ENCODE assay signal across 8 cellular contexts in the genomic region with DNA sequence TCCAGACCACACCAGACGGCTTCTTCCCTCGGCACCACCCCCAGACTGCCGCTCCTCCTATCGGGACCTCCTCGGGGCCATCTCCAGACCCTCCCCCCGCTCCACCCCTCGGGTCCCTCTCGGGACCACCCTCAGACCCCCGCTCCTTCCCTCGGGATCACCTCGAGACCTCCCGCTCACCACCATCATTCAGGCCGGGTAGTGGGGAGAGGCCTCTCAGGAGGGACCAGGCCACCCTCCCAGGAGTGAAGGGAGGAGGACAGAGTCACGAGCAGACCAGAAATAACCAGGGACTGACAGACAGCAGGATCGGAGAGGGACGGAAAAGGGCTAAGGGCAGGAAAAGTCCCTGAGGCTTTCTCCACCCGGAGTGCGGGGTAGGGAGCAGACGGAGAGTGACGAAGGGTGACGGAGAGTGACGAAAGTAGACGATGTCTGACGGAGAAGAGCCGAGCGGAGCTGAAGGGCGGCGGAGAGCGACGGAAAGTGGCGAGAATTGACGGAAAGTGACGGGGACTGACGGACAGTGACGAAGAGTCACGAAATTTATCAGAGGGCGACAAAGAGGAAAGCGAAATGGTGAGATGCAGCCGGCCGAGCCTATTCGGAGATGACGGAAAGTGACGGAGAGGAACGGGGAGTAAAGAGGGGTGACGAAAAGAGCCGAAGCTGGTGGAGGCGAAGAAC.
DNase-seq lines count a peak whose midpoint lies in the region; ATAC-seq and TF ChIP-seq lines count a peak whose summit lies in the region.
"Not testable (repeated sequence)": the region's sequence is repeated elsewhere in the genome, so short reads cannot be mapped to it uniquely, and the experiment has no call there.

No MANE protein-coding gene starts in this region.

- POLR2A ChIA-PET in CD4-positive, alpha-beta memory T cell (lab: Charles Lee; ENCODE audit: partially characterized antibody) = not testable (repeated sequence)

- not testable (repeated sequence) for H3K4me1 Mint-ChIP-seq in CD4-positive, alpha-beta memory T cell; activated naive CD8-positive, alpha-beta T cell treated with anti-CD3 and anti-CD28 coated beads, Interleukin-2, amount 50 U/mL, for 24 hours

- not testable (repeated sequence) for H3K27ac ChIP-seq in CD4-positive, alpha-beta memory T cell (ENCODE audit: low read depth, low read length)

- not testable (repeated sequence) for TF ChIP-seq CTCF in retinal pigment epithelial cell (conservative IDR thresholded peaks at IDR 0.05; ENCODE audit: low read depth, low read length)

- CTCF ChIA-PET in CD4-positive, alpha-beta memory T cell (lab: Charles Lee; ENCODE audit: partially characterized antibody) = not testable (repeated sequence)

- H3K36me3 Mint-ChIP-seq in CD4-positive, alpha-beta memory T cell; activated naive CD8-positive, alpha-beta T cell treated with anti-CD3 and anti-CD28 coated beads, Interleukin-2, amount 50 U/mL, for 24 hours (ENCODE audit: low read depth): not testable (repeated sequence)

- H3K36me3 ChIP-seq in CD4-positive, alpha-beta memory T cell (ENCODE audit: insufficient read depth, low read length) = not testable (repeated sequence)

- intact Hi-C loops in CD4-positive, alpha-beta memory T cell (cut with micrococcal nuclease); left ventricle myocardium superior (cut with micrococcal nuclease): not testable (repeated sequence)

- H3K4me3 ChIP-seq in CD4-positive, alpha-beta memory T cell (ENCODE audit: low read length in 2 of 2) = not testable (repeated sequence)
- H3K4me3 ChIP-seq in retinal pigment epithelial cell (ENCODE audit: low read length) = peak overlapping the region; percentile 20

- peak overlapping the region in 1 of 7 donors; percentile 35 for H3K27ac Mint-ChIP-seq in CD4-positive, alpha-beta memory T cell
- not testable (repeated sequence) for H3K27ac Mint-ChIP-seq in activated naive CD8-positive, alpha-beta T cell treated with anti-CD3 and anti-CD28 coated beads, Interleukin-2, amount 50 U/mL, for 24 hours

- DNase-seq in CD4-positive, alpha-beta memory T cell = peak in 4 of 5 donors; percentile 73 to 82 (median 76)
- DNase-seq in T-helper 9 cell = peak; percentile 58
- DNase-seq in activated naive CD8-positive, alpha-beta T cell treated with anti-CD3 and anti-CD28 coated beads, Interleukin-2, amount 50 U/mL, for 24 hours = peak; percentile 55
- not testable (repeated sequence) for DNase-seq in left ventricle myocardium superior; retinal pigment epithelial cell (ENCODE audit: low read depth)

- peak overlapping the region in 1 of 8 donors; percentile 50 for H3K4me3 Mint-ChIP-seq in CD4-positive, alpha-beta memory T cell
- H3K4me3 Mint-ChIP-seq in activated naive CD8-positive, alpha-beta T cell treated with anti-CD3 and anti-CD28 coated beads, Interleukin-2, amount 50 U/mL, for 24 hours = not testable (repeated sequence)

- H3K27me3 Mint-ChIP-seq in CD4-positive, alpha-beta memory T cell; activated naive CD8-positive, alpha-beta T cell treated with anti-CD3 and anti-CD28 coated beads, Interleukin-2, amount 50 U/mL, for 24 hours: not testable (repeated sequence)

- ATAC-seq in GM19372 (IDR thresholded peaks at IDR 0.05; ENCODE audit: low read depth, unreplicated experiment) = peak; percentile 78
- ATAC-seq in HG02623 (IDR thresholded peaks at IDR 0.05; ENCODE audit: unreplicated experiment) = peak; percentile 65
- peak; percentile 72 for ATAC-seq in HG03342 (IDR thresholded peaks at IDR 0.05; ENCODE audit: unreplicated experiment)
- peak; percentile 87 for ATAC-seq in activated naive CD8-positive, alpha-beta T cell treated with anti-CD3 and anti-CD28 coated beads, Interleukin-2, amount 50 U/mL, for 24 hours
- ATAC-seq in left ventricle myocardium superior = peak; percentile 98

- not testable (repeated sequence) for H3K4me1 ChIP-seq in CD4-positive, alpha-beta memory T cell (ENCODE audit: insufficient read depth, low read length)

- not testable (repeated sequence) for H3K9me3 ChIP-seq in CD4-positive, alpha-beta memory T cell (ENCODE audit: control insufficient read depth in 1 of 2, low read length in 2 of 2)

- not testable (repeated sequence) for H3K9me3 Mint-ChIP-seq in CD4-positive, alpha-beta memory T cell; activated naive CD8-positive, alpha-beta T cell treated with anti-CD3 and anti-CD28 coated beads, Interleukin-2, amount 50 U/mL, for 24 hours

- not testable (repeated sequence) for H3K27me3 ChIP-seq in CD4-positive, alpha-beta memory T cell (ENCODE audit: insufficient read depth, low read length)
